In the genomic region with DNA sequence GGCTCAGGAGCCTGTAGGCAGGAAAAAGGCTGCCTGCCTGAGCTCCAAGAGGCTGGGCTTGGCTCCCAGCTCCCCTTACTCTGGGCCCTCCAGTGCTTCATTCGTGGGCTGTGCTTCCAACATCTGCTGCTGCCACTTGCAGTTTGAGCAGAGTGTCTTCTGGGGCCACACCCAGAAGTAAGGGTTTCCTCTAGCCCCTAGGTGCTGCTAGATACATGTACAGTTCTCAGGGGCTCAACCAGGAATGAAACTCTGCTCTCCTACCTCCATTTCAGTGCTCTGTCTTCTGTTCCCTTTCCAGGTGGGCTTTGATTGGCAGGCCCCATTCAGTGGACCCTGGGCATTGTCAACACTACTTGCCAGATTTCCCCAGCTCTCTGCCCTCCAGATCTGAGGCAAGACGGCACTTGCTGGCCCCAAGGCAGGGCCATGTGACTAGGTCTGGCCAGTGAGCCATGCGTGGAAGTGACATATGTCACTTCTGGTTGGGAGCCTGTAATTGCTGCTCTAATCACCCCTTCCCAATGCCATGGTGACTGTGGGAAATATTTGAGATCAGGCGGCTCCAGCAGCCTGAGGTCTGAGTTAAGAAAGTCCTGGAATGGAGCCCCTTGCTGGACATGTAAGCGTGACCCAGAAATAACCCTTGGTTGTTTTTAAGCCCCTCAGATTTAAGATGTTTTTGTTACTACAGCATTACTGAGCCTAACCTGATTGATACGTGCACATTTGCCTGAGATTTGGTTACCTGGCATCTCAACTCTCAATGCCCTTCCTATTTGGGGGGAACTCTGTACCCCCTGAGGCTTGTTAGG, we compare ENCODE assay signal across 2 cellular contexts.
TF ChIP-seq lines count a peak whose summit lies in the region.

No MANE protein-coding gene starts in this region.

TF ChIP-seq in GM12878, 131 proteins besides CTCF, POLR2A, EP300 and RAD21 (continued from another document and continues in another):
- TF ChIP-seq, protein P1, sequence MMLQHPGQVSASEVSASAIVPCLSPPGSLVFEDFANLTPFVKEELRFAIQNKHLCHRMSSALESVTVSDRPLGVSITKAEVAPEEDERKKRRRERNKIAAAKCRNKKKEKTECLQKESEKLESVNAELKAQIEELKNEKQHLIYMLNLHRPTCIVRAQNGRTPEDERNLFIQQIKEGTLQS (IDR thresholded peaks at IDR 0.05; ENCODE audit: borderline replicate concordance, extremely low read depth, low read depth, low read length) = no peak
- TF ChIP-seq, protein P2, sequence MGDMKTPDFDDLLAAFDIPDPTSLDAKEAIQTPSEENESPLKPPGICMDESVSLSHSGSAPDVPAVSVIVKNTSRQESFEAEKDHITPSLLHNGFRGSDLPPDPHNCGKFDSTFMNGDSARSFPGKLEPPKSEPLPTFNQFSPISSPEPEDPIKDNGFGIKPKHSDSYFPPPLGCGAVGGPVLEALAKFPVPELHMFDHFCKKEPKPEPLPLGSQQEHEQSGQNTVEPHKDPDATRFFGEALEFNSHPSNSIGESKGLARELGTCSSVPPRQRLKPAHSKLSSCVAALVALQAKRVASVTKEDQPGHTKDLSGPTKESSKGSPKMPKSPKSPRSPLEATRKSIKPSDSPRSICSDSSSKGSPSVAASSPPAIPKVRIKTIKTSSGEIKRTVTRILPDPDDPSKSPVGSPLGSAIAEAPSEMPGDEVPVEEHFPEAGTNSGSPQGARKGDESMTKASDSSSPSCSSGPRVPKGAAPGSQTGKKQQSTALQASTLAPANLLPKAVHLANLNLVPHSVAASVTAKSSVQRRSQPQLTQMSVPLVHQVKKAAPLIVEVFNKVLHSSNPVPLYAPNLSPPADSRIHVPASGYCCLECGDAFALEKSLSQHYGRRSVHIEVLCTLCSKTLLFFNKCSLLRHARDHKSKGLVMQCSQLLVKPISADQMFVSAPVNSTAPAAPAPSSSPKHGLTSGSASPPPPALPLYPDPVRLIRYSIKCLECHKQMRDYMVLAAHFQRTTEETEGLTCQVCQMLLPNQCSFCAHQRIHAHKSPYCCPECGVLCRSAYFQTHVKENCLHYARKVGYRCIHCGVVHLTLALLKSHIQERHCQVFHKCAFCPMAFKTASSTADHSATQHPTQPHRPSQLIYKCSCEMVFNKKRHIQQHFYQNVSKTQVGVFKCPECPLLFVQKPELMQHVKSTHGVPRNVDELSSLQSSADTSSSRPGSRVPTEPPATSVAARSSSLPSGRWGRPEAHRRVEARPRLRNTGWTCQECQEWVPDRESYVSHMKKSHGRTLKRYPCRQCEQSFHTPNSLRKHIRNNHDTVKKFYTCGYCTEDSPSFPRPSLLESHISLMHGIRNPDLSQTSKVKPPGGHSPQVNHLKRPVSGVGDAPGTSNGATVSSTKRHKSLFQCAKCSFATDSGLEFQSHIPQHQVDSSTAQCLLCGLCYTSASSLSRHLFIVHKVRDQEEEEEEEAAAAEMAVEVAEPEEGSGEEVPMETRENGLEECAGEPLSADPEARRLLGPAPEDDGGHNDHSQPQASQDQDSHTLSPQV (IDR thresholded peaks at IDR 0.05) = no peak
- TF ChIP-seq HDGF (IDR thresholded peaks at IDR 0.05) (0 out of 2 replicates have a peak, but pooled peaks have one; percentile 34), TARDBP (IDR thresholded peaks at IDR 0.05; ENCODE audit: borderline replicate concordance) (no peak), SMC3 (IDR thresholded peaks at IDR 0.05; ENCODE audit: borderline replicate concordance, low read length) (peak; percentile 47; the same call in 1 of the 2 replicates), WRNIP1 (IDR thresholded peaks at IDR 0.05; ENCODE audit: borderline replicate concordance, low read depth, low read length) (no peak), RAD51 (IDR thresholded peaks at IDR 0.05) (peak; percentile 40; the same call in 1 of the 2 replicates), SRF (IDR thresholded peaks at IDR 0.05; ENCODE audit: low read depth in 2 of 2, low read length in 2 of 2) (no peak), ZNF274 (IDR thresholded peaks at IDR 0.05; ENCODE audit: insufficient read depth, insufficient read length) (no peak), ZNF384 (IDR thresholded peaks at IDR 0.05; ENCODE audit: borderline replicate concordance, low read depth, low read length) (no peak), HDAC6 (IDR thresholded peaks at IDR 0.05; ENCODE audit: unreplicated experiment) (no peak), CBFB (IDR thresholded peaks at IDR 0.05; ENCODE audit: low read depth) (no peak)
- TF ChIP-seq, protein P3, sequence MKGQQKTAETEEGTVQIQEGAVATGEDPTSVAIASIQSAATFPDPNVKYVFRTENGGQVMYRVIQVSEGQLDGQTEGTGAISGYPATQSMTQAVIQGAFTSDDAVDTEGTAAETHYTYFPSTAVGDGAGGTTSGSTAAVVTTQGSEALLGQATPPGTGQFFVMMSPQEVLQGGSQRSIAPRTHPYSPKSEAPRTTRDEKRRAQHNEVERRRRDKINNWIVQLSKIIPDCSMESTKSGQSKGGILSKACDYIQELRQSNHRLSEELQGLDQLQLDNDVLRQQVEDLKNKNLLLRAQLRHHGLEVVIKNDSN (IDR thresholded peaks at IDR 0.05; ENCODE audit: borderline replicate concordance, extremely low read length, insufficient read depth, low read depth, low read length) = peak; percentile 64
- TF ChIP-seq, protein P4, sequence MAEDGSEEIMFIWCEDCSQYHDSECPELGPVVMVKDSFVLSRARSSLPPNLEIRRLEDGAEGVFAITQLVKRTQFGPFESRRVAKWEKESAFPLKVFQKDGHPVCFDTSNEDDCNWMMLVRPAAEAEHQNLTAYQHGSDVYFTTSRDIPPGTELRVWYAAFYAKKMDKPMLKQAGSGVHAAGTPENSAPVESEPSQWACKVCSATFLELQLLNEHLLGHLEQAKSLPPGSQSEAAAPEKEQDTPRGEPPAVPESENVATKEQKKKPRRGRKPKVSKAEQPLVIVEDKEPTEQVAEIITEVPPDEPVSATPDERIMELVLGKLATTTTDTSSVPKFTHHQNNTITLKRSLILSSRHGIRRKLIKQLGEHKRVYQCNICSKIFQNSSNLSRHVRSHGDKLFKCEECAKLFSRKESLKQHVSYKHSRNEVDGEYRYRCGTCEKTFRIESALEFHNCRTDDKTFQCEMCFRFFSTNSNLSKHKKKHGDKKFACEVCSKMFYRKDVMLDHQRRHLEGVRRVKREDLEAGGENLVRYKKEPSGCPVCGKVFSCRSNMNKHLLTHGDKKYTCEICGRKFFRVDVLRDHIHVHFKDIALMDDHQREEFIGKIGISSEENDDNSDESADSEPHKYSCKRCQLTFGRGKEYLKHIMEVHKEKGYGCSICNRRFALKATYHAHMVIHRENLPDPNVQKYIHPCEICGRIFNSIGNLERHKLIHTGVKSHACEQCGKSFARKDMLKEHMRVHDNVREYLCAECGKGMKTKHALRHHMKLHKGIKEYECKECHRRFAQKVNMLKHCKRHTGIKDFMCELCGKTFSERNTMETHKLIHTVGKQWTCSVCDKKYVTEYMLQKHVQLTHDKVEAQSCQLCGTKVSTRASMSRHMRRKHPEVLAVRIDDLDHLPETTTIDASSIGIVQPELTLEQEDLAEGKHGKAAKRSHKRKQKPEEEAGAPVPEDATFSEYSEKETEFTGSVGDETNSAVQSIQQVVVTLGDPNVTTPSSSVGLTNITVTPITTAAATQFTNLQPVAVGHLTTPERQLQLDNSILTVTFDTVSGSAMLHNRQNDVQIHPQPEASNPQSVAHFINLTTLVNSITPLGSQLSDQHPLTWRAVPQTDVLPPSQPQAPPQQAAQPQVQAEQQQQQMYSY (CRISPR knock-in tag; IDR thresholded peaks at IDR 0.05) = no peak
- TF ChIP-seq, protein P5, sequence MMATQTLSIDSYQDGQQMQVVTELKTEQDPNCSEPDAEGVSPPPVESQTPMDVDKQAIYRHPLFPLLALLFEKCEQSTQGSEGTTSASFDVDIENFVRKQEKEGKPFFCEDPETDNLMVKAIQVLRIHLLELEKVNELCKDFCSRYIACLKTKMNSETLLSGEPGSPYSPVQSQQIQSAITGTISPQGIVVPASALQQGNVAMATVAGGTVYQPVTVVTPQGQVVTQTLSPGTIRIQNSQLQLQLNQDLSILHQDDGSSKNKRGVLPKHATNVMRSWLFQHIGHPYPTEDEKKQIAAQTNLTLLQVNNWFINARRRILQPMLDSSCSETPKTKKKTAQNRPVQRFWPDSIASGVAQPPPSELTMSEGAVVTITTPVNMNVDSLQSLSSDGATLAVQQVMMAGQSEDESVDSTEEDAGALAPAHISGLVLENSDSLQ (IDR thresholded peaks at IDR 0.05) = peak; percentile 64

TF ChIP-seq in WTC11, 78 proteins besides CTCF, POLR2A, EP300 and RAD21 (continued from another document and continues in another):
- TF ChIP-seq, protein P3 (CRISPR knock-in tag; IDR thresholded peaks at IDR 0.05) = no peak
- TF ChIP-seq, protein P6, sequence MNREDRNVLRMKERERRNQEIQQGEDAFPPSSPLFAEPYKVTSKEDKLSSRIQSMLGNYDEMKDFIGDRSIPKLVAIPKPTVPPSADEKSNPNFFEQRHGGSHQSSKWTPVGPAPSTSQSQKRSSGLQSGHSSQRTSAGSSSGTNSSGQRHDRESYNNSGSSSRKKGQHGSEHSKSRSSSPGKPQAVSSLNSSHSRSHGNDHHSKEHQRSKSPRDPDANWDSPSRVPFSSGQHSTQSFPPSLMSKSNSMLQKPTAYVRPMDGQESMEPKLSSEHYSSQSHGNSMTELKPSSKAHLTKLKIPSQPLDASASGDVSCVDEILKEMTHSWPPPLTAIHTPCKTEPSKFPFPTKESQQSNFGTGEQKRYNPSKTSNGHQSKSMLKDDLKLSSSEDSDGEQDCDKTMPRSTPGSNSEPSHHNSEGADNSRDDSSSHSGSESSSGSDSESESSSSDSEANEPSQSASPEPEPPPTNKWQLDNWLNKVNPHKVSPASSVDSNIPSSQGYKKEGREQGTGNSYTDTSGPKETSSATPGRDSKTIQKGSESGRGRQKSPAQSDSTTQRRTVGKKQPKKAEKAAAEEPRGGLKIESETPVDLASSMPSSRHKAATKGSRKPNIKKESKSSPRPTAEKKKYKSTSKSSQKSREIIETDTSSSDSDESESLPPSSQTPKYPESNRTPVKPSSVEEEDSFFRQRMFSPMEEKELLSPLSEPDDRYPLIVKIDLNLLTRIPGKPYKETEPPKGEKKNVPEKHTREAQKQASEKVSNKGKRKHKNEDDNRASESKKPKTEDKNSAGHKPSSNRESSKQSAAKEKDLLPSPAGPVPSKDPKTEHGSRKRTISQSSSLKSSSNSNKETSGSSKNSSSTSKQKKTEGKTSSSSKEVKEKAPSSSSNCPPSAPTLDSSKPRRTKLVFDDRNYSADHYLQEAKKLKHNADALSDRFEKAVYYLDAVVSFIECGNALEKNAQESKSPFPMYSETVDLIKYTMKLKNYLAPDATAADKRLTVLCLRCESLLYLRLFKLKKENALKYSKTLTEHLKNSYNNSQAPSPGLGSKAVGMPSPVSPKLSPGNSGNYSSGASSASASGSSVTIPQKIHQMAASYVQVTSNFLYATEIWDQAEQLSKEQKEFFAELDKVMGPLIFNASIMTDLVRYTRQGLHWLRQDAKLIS (CRISPR knock-in tag; IDR thresholded peaks at IDR 0.05; ENCODE audit: borderline replicate concordance) = no peak
- TF ChIP-seq, protein P7, sequence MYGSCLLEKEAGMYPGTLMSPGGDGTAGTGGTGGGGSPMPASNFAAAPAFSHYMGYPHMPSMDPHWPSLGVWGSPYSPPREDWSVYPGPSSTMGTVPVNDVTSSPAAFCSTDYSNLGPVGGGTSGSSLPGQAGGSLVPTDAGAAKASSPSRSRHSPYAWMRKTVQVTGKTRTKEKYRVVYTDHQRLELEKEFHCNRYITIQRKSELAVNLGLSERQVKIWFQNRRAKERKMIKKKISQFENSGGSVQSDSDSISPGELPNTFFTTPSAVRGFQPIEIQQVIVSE (CRISPR knock-in tag; IDR thresholded peaks at IDR 0.05; ENCODE audit: borderline replicate concordance) = no peak
- TF ChIP-seq NR3C1 (CRISPR knock-in tag; conservative IDR thresholded peaks at IDR 0.05; ENCODE audit: low read depth) (no peak), FOXP1 (CRISPR knock-in tag; IDR thresholded peaks at IDR 0.05; ENCODE audit: borderline replicate concordance) (no peak), GTF2I (CRISPR knock-in tag; conservative IDR thresholded peaks at IDR 0.05) (no peak), ZNF671 (CRISPR knock-in tag; IDR thresholded peaks at IDR 0.05) (no peak), ZNF138 (CRISPR knock-in tag; conservative IDR thresholded peaks at IDR 0.05) (no peak), JAZF1 (CRISPR knock-in tag; IDR thresholded peaks at IDR 0.05) (no peak), JUN (CRISPR knock-in tag; IDR thresholded peaks at IDR 0.05) (no peak)
- TF ChIP-seq, protein P8, sequence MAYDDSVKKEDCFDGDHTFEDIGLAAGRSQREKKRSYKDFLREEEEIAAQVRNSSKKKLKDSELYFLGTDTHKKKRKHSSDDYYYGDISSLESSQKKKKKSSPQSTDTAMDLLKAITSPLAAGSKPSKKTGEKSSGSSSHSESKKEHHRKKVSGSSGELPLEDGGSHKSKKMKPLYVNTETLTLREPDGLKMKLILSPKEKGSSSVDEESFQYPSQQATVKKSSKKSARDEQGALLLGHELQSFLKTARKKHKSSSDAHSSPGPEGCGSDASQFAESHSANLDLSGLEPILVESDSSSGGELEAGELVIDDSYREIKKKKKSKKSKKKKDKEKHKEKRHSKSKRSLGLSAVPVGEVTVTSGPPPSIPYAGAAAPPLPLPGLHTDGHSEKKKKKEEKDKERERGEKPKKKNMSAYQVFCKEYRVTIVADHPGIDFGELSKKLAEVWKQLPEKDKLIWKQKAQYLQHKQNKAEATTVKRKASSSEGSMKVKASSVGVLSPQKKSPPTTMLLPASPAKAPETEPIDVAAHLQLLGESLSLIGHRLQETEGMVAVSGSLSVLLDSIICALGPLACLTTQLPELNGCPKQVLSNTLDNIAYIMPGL (CRISPR knock-in tag; IDR thresholded peaks at IDR 0.05) = no peak
- TF ChIP-seq, protein P9, sequence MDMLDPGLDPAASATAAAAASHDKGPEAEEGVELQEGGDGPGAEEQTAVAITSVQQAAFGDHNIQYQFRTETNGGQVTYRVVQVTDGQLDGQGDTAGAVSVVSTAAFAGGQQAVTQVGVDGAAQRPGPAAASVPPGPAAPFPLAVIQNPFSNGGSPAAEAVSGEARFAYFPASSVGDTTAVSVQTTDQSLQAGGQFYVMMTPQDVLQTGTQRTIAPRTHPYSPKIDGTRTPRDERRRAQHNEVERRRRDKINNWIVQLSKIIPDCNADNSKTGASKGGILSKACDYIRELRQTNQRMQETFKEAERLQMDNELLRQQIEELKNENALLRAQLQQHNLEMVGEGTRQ (CRISPR knock-in tag; IDR thresholded peaks at IDR 0.05) = no peak
- TF ChIP-seq, protein P10, sequence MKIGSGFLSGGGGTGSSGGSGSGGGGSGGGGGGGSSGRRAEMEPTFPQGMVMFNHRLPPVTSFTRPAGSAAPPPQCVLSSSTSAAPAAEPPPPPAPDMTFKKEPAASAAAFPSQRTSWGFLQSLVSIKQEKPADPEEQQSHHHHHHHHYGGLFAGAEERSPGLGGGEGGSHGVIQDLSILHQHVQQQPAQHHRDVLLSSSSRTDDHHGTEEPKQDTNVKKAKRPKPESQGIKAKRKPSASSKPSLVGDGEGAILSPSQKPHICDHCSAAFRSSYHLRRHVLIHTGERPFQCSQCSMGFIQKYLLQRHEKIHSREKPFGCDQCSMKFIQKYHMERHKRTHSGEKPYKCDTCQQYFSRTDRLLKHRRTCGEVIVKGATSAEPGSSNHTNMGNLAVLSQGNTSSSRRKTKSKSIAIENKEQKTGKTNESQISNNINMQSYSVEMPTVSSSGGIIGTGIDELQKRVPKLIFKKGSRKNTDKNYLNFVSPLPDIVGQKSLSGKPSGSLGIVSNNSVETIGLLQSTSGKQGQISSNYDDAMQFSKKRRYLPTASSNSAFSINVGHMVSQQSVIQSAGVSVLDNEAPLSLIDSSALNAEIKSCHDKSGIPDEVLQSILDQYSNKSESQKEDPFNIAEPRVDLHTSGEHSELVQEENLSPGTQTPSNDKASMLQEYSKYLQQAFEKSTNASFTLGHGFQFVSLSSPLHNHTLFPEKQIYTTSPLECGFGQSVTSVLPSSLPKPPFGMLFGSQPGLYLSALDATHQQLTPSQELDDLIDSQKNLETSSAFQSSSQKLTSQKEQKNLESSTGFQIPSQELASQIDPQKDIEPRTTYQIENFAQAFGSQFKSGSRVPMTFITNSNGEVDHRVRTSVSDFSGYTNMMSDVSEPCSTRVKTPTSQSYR (CRISPR knock-in tag; IDR thresholded peaks at IDR 0.05) = no peak
